Comparison of ENCODE assay signal across 2 cellular contexts in genomic region chr17:33848433-33848832, GRCh38.
TF ChIP-seq lines count a peak whose summit lies in the region.

No MANE protein-coding gene starts in this region.

TF ChIP-seq in HepG2, 621 proteins besides CTCF, POLR2A, EP300 and RAD21:
- TF ChIP-seq MAFF (IDR thresholded peaks at IDR 0.05; ENCODE audit: low read depth, low read length), result peak; percentile 84
- no peak for TF ChIP-seq ZNF619 (CRISPR knock-in tag; IDR thresholded peaks at IDR 0.05)
- TF ChIP-seq MAFK (conservative IDR thresholded peaks at IDR 0.05 in 1 of 2, IDR thresholded peaks at IDR 0.05 in 1 of 2; ENCODE audit: low read length in 2 of 2), result peak; percentile 75 to 89

TF ChIP-seq in IMR-90, 13 proteins besides CTCF, POLR2A, EP300 and RAD21:
- peak; percentile 72 for TF ChIP-seq MAFK (IDR thresholded peaks at IDR 0.05; ENCODE audit: low read depth, low read length)
- no peak for TF ChIP-seq RFX5 (IDR thresholded peaks at IDR 0.05; ENCODE audit: low read depth, low read length)
- no peak for TF ChIP-seq BHLHE40 (IDR thresholded peaks at IDR 0.05; ENCODE audit: low read depth, low read length)
- TF ChIP-seq SMC3 (IDR thresholded peaks at IDR 0.05; ENCODE audit: low read depth, low read length), result no peak
